Comparison of ENCODE assay signal across 15 cellular contexts in genomic region chr11:129018991-129019390, GRCh38.
"Had no signal": no experiment of that assay in that cellular context is flagged by ENCODE, and none has a peak within 500 bp of the region (broad histone marks: within the 10 kb centered on the region; RNA-seq: fewer than 3 reads in every experiment).

No MANE protein-coding gene starts in this region.

- H3K27ac Mint-ChIP-seq: activated CD8-positive, alpha-beta T cell treated with anti-CD3 and anti-CD28 coated beads, Interleukin-2, amount 10 ng/mL, durations not matched to agents 7 days and 5 days; activated naive CD8-positive, alpha-beta T cell treated with anti-CD3 and anti-CD28 coated beads, Interleukin-2, amount 10 ng/mL, durations not matched to agents 7 days and 5 days; natural killer cell; stimulated activated effector memory CD8-positive, alpha-beta T cell treated with anti-CD3 and anti-CD28 coated beads, Interleukin-12 subunit alpha, Interleukin-12 subunit beta, amount 100 ng/mL, for 72 hours had no signal

- H3K9me3 ChIP-seq: gastrocnemius medialis, lower lobe of right lung, prostate gland, right lobe of liver, tibial artery had no signal

- H3K27me3 ChIP-seq: gastrocnemius medialis, right lobe of liver, tibial artery had no signal

- H3K36me3 Mint-ChIP-seq: activated naive CD8-positive, alpha-beta T cell treated with anti-CD3 and anti-CD28 coated beads, Interleukin-2, amount 10 ng/mL, durations not matched to agents 7 days and 5 days; natural killer cell; stimulated activated effector memory CD8-positive, alpha-beta T cell treated with anti-CD3 and anti-CD28 coated beads, Interleukin-12 subunit alpha, Interleukin-12 subunit beta, amount 100 ng/mL, for 72 hours had no signal

- H3K27ac ChIP-seq: gastrocnemius medialis, lower lobe of right lung, prostate gland, right lobe of liver, tibial artery had no signal

- ATAC-seq: activated CD8-positive, alpha-beta T cell treated with anti-CD3 and anti-CD28 coated beads, Interleukin-2, amount 10 ng/mL, durations not matched to agents 7 days and 5 days; gastrocnemius medialis; lower lobe of right lung; natural killer cell; right lobe of liver; stimulated activated effector memory CD8-positive, alpha-beta T cell treated with anti-CD3 and anti-CD28 coated beads, Interleukin-12 subunit alpha, Interleukin-12 subunit beta, amount 100 ng/mL, for 72 hours had no signal

- DNase-seq: activated CD4-positive, alpha-beta T cell treated with anti-CD3 and anti-CD28 coated beads for 4 hours; activated CD8-positive, alpha-beta memory T cell treated with anti-CD3 and anti-CD28 coated beads, Interleukin-2, amount 50 U/mL, for 48 hours; activated CD8-positive, alpha-beta T cell treated with anti-CD3 and anti-CD28 coated beads, Interleukin-2, amount 10 ng/mL, durations not matched to agents 7 days and 5 days; activated naive CD8-positive, alpha-beta T cell treated with anti-CD3 and anti-CD28 coated beads, Interleukin-2, amount 10 ng/mL, durations not matched to agents 7 days and 5 days; anterior cingulate cortex; gastrocnemius medialis; kidney glomerular epithelial cell; lower lobe of right lung; natural killer cell; occipital lobe; right lobe of liver; T-helper 2 cell; tibial artery had no signal

- H3K4me3 ChIP-seq: gastrocnemius medialis, lower lobe of right lung, prostate gland, right lobe of liver, tibial artery had no signal

- H3K36me3 ChIP-seq: gastrocnemius medialis, lower lobe of right lung, prostate gland, right lobe of liver, tibial artery had no signal

- H3K4me3 Mint-ChIP-seq: activated CD8-positive, alpha-beta T cell treated with anti-CD3 and anti-CD28 coated beads, Interleukin-2, amount 10 ng/mL, durations not matched to agents 7 days and 5 days; activated naive CD8-positive, alpha-beta T cell treated with anti-CD3 and anti-CD28 coated beads, Interleukin-2, amount 10 ng/mL, durations not matched to agents 7 days and 5 days; natural killer cell; stimulated activated effector memory CD8-positive, alpha-beta T cell treated with anti-CD3 and anti-CD28 coated beads, Interleukin-12 subunit alpha, Interleukin-12 subunit beta, amount 100 ng/mL, for 72 hours had no signal

- H3K9me3 Mint-ChIP-seq: activated naive CD8-positive, alpha-beta T cell treated with anti-CD3 and anti-CD28 coated beads, Interleukin-2, amount 10 ng/mL, durations not matched to agents 7 days and 5 days; natural killer cell; stimulated activated effector memory CD8-positive, alpha-beta T cell treated with anti-CD3 and anti-CD28 coated beads, Interleukin-12 subunit alpha, Interleukin-12 subunit beta, amount 100 ng/mL, for 72 hours had no signal

- H3K4me1 Mint-ChIP-seq: stimulated activated effector memory CD8-positive, alpha-beta T cell treated with anti-CD3 and anti-CD28 coated beads, Interleukin-12 subunit alpha, Interleukin-12 subunit beta, amount 100 ng/mL, for 72 hours had no signal

- H3K4me1 ChIP-seq: lower lobe of right lung, right lobe of liver had no signal
